Comparison of ENCODE assay signal across 30 cellular contexts in the genomic region with DNA sequence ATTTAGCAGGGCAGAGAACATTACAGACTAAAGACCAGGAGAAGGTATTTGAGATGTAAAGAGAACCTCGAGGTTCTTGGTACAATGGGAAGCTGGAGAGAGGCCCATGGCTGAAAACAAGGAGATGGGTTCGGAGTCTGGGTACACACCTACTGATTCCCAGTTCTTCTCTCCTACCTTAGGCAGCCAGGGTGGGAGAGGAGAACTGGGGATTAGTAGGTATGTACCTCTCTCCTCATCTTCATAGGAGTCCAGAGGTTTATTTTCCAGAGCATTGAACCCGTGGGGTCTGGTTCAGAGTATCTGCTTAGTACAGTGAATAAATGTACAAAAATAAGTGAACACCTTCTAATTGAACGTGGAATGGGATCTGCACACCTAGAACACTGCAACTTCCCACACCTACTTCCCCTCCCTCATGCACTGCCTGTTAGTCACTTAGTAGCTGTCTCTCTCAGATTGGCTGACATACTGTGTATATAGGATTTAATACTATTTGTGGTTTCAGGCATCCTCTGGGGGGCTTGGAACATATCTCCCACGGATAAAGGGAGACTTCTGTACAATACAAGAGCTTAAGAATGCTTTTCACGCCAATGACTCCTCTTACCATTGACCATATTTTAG.
"Had no signal": no experiment of that assay in that cellular context is flagged by ENCODE, and none has a peak within 500 bp of the region (broad histone marks: within the 10 kb centered on the region; RNA-seq: fewer than 3 reads in every experiment).

No MANE protein-coding gene starts in this region.

- ATAC-seq: heart left ventricle; naive thymus-derived CD4-positive, alpha-beta T cell; pancreas; stimulated activated memory B cell treated with anti-CD40 and anti-IgM and Interleukin-4, amounts not matched to agents 10 μg/mL and 1 μg/mL and 100 μg/mL, for 72 hours; stimulated activated naive CD8-positive, alpha-beta T cell treated with anti-CD3 and anti-CD28 coated beads, Interleukin-15, amount 100 ng/mL, for 72 hours had no signal

- FAIRE-seq: astrocyte, pancreas had no signal

- H3K36me3 ChIP-seq: brain microvascular endothelial cell, heart left ventricle, pancreas, prostate gland, thyroid gland, upper lobe of left lung, vagina had no signal

- H3K4me1 ChIP-seq: pancreas, prostate gland, thyroid gland, upper lobe of left lung had no signal

- H3K4me2 ChIP-seq: smooth muscle cell had no signal

- H3K27ac ChIP-seq: brain microvascular endothelial cell, heart left ventricle, pancreas, prostate gland, thyroid gland, upper lobe of left lung, vagina had no signal

- H3K4me3 ChIP-seq: heart left ventricle, pancreas, prostate gland, smooth muscle cell, thyroid gland, upper lobe of left lung, vagina had no signal

- DNase-seq: activated CD4-positive, alpha-beta memory T cell treated with anti-CD3 and anti-CD28 coated beads for 36 hours; activated CD4-positive, alpha-beta T cell treated with anti-CD3 and anti-CD28 coated beads, Interleukin-2, amount 10 ng/mL, durations not matched to agents 24 days and 14 days; activated CD4-positive, CD25-positive, alpha-beta regulatory T cell treated with anti-CD3 and anti-CD28 coated beads, Interleukin-2, amount 50 U/mL, for 72 hours; activated CD8-positive, alpha-beta memory T cell treated with anti-CD3 and anti-CD28 coated beads, Interleukin-2, amount 50 U/mL, for 4 hours; activated gamma-delta T cell; activated naive CD4-positive, alpha-beta T cell treated with anti-CD3 and anti-CD28 coated beads, Interleukin-2, amount 10 ng/mL, durations not matched to agents 7 days and 5 days; activated naive CD8-positive, alpha-beta T cell treated with anti-CD3 and anti-CD28 coated beads, Interleukin-2, amount 10 ng/mL, durations not matched to agents 7 days and 5 days; activated T-cell treated with anti-CD3 and anti-CD28 coated beads, Interleukin-2, amount 50 U/mL, for 1 hour; amniotic stem cell; brain microvascular endothelial cell; foreskin fibroblast; heart left ventricle; hypothalamus; immature natural killer cell; midbrain; naive thymus-derived CD4-positive, alpha-beta T cell; pancreas; retina; stimulated activated CD4-positive, alpha-beta T cell treated with anti-CD3 and anti-CD28 coated beads, Interleukin-1b, Interleukin-23, amount 100 ng/mL, for 48 hours; stimulated activated CD4-positive, alpha-beta T cell treated with anti-CD3 and anti-CD28 coated beads, Interleukin-4, amount 100 ng/mL, for 4 hours; stimulated activated CD8-positive, alpha-beta memory T cell treated with anti-CD3 and anti-CD28 coated beads, Interleukin-4, amount 100 ng/mL, for 48 hours; stimulated activated naive CD8-positive, alpha-beta T cell treated with anti-CD3 and anti-CD28 coated beads, Interleukin-15, amount 100 ng/mL, for 72 hours; T-helper 2 cell; thyroid gland; upper lobe of left lung had no signal

- H3K27me3 ChIP-seq: brain microvascular endothelial cell, heart left ventricle, pancreas, thyroid gland, upper lobe of left lung, vagina had no signal

- H3K9me3 ChIP-seq: heart left ventricle, pancreas, prostate gland, thyroid gland, upper lobe of left lung, vagina had no signal
